Comparison of ENCODE assay signal across 12 cellular contexts in genomic region chr3:133568294-133569014, GRCh38. TPM values are rescaled to one million over a fixed set of nuclear protein-coding genes. Genes with fewer than 3 reads are reported as not detected.
DNase-seq lines count a peak whose midpoint lies in the region; ATAC-seq, FAIRE-seq and TF ChIP-seq lines count a peak whose summit lies in the region.
"Had no signal": no experiment of that assay in that cellular context is flagged by ENCODE, and none has a peak within 500 bp of the region (broad histone marks: within the 10 kb centered on the region; RNA-seq: fewer than 3 reads in every experiment).

No MANE protein-coding gene starts in this region.

- no peaks in the 10 kb centered on the region for H3K36me3 ChIP-seq in skeletal muscle satellite cell (ENCODE audit: insufficient read depth, low read length)
- H3K36me3 ChIP-seq: heart left ventricle had no signal

- FAIRE-seq in H54 (lab: Jason Lieb, UNC), result peak; percentile 84

- no peak overlapping the region for H3K4me3 ChIP-seq in fibroblast of pulmonary artery (replicated peaks; ENCODE audit: low read depth, low read length)
- H3K4me3 ChIP-seq in skeletal muscle satellite cell (ENCODE audit: low read length), result peak overlapping the region; percentile 5
- H3K4me3 ChIP-seq: heart left ventricle had no signal

- TF ChIP-seq POLR2A in H54 (IDR thresholded peaks at IDR 0.05; ENCODE audit: low read depth, low read length), result no peak

- DNase-seq in H54 (ENCODE audit: insufficient read length, low spot score), result peak; percentile 57
- DNase-seq in fibroblast of pulmonary artery (ENCODE audit: low read depth), result peak; percentile 65
- no peak for DNase-seq in occipital lobe (lab: John Stamatoyannopoulos, UW)
- DNase-seq in stimulated activated CD4-positive, alpha-beta T cell treated with anti-CD3 and anti-CD28 coated beads, Interleukin-12 subunit alpha, Interleukin-12 subunit beta, amount 100 ng/mL, for 4 hours, result no peak
- DNase-seq: DND-41, heart left ventricle, MV-4-11, NCI-H526 treated with DMSO at 0.1 percent for 48 hours had no signal

- no peaks in the 10 kb centered on the region for H3K27me3 ChIP-seq in skeletal muscle satellite cell (ENCODE audit: control insufficient read depth, insufficient read depth, low read length)
- H3K27me3 ChIP-seq: heart left ventricle had no signal

- no peak for TF ChIP-seq CTCF in fibroblast of pulmonary artery (IDR thresholded peaks at IDR 0.05; ENCODE audit: low read length, missing control alignments)

- H3K4me2 ChIP-seq in skeletal muscle satellite cell (ENCODE audit: low read length), result peak overlapping the region; percentile 34

- H3K4me1 ChIP-seq in skeletal muscle satellite cell (ENCODE audit: control insufficient read depth, insufficient read depth, low read length), result peaks cover 57% of the 10 kb centered on the region

- H3K9me3 ChIP-seq in skeletal muscle satellite cell (replicated peaks; ENCODE audit: low read length), result no peaks in the 10 kb centered on the region
- H3K9me3 ChIP-seq: heart left ventricle had no signal

- peak; percentile 1; the same call in 1 of the 3 replicates for ATAC-seq in SK-N-SH treated with all-trans-retinoic acid at 6 μM for 48 hours
- no peak for ATAC-seq in HG03378 (IDR thresholded peaks at IDR 0.05; ENCODE audit: unreplicated experiment)
- no peak for ATAC-seq in GM18520 (IDR thresholded peaks at IDR 0.05; ENCODE audit: unreplicated experiment)
- ATAC-seq: heart left ventricle had no signal

- H3K9ac ChIP-seq in skeletal muscle satellite cell (ENCODE audit: low read depth, low read length), result peak overlapping the region; percentile 27

TF ChIP-seq in SK-N-SH treated with all-trans-retinoic acid at 6 μM for 48 hours, 23 proteins besides CTCF, POLR2A, EP300 and RAD21:
- TF ChIP-seq TCF4 (CRISPR knock-in tag; IDR thresholded peaks at IDR 0.05; ENCODE audit: borderline replicate concordance) (no peak), GLIS3 (CRISPR knock-in tag; IDR thresholded peaks at IDR 0.05) (no peak), ZFP3 (CRISPR knock-in tag; IDR thresholded peaks at IDR 0.05) (no peak), ZFP30 (CRISPR knock-in tag; IDR thresholded peaks at IDR 0.05) (no peak), ZNF8 (CRISPR knock-in tag; IDR thresholded peaks at IDR 0.05) (no peak), CSDC2 (CRISPR knock-in tag; IDR thresholded peaks at IDR 0.05) (no peak), BACH2 (CRISPR knock-in tag; IDR thresholded peaks at IDR 0.05; ENCODE audit: borderline replicate concordance) (no peak), ISL1 (CRISPR knock-in tag; IDR thresholded peaks at IDR 0.05) (no peak), OSR1 (CRISPR knock-in tag; IDR thresholded peaks at IDR 0.05) (no peak), SNAI2 (CRISPR knock-in tag; IDR thresholded peaks at IDR 0.05) (no peak), PATZ1 (CRISPR knock-in tag; IDR thresholded peaks at IDR 0.05; ENCODE audit: borderline replicate concordance) (no peak), PPARA (CRISPR knock-in tag; IDR thresholded peaks at IDR 0.05; ENCODE audit: borderline replicate concordance) (no peak), CREB5 (CRISPR knock-in tag; IDR thresholded peaks at IDR 0.05; ENCODE audit: low read depth) (no peak), ARNTL (CRISPR knock-in tag; IDR thresholded peaks at IDR 0.05; ENCODE audit: borderline replicate concordance, low read depth) (no peak), ZNF70 (CRISPR knock-in tag; IDR thresholded peaks at IDR 0.05) (no peak), ESRRG (CRISPR knock-in tag; IDR thresholded peaks at IDR 0.05) (no peak), TSHZ2 (CRISPR knock-in tag; IDR thresholded peaks at IDR 0.05) (no peak)
- TF ChIP-seq, protein P1, sequence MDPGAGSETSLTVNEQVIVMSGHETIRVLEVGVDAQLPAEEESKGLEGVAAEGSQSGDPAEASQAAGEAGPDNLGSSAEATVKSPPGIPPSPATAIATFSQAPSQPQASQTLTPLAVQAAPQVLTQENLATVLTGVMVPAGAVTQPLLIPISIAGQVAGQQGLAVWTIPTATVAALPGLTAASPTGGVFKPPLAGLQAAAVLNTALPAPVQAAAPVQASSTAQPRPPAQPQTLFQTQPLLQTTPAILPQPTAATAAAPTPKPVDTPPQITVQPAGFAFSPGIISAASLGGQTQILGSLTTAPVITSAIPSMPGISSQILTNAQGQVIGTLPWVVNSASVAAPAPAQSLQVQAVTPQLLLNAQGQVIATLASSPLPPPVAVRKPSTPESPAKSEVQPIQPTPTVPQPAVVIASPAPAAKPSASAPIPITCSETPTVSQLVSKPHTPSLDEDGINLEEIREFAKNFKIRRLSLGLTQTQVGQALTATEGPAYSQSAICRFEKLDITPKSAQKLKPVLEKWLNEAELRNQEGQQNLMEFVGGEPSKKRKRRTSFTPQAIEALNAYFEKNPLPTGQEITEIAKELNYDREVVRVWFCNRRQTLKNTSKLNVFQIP (CRISPR knock-in tag; IDR thresholded peaks at IDR 0.05; ENCODE audit: borderline replicate concordance, low read depth), result no peak

RNA-seq across cellular contexts. Expression of gene CDV3, which starts 5.0 kb away (rescaled TPM):
- total RNA-seq in skeletal muscle satellite cell (2012; rRNA removed), result 121 and 149 TPM in 2 replicates
- total RNA-seq in occipital lobe, result 117 TPM

Comparison
In these comparisons a context has a peak if more than half of its experiments do, and no peak if none do; other contexts are left out.
1. DNase-seq: peak in H54 (single experiment) and fibroblast of pulmonary artery (single experiment); none in occipital lobe (single experiment) and stimulated activated CD4-positive, alpha-beta T cell treated with anti-CD3 and anti-CD28 coated beads, Interleukin-12 subunit alpha, Interleukin-12 subunit beta, amount 100 ng/mL, for 4 hours (single experiment).